In the genomic region with DNA sequence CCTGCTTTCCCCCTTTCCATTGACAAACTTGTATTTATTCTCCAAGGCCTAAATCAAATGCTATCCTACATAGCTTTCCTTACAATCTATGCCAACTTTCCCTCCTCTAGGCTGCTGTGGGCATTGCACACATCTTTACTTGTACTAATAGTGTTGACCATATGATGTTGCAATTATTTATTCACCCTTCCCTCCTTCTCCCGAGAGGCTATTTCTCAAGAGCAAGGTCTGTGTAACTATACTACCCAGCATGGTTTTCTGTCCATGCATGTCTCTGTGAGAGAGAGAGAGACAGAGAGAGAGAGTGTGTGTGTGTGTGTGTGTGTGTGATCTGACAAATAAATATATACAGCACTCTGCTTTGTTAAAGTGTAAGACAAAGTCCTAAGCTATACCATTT, we compare ENCODE assay signal across 15 cellular contexts.
A peak's percentile ranks its signal among the peaks of the same experiment; 100 is the strongest.
DNase-seq lines count a peak whose midpoint lies in the region; ATAC-seq, FAIRE-seq and TF ChIP-seq lines count a peak whose summit lies in the region.
"Had no signal": no experiment of that assay in that cellular context is flagged by ENCODE, and none has a peak within 500 bp of the region (broad histone marks: within the 10 kb centered on the region; RNA-seq: fewer than 3 reads in every experiment).

No MANE protein-coding gene starts in this region.

- no peak overlapping the region for H3K4me3 Mint-ChIP-seq in natural killer cell
- H3K4me3 Mint-ChIP-seq: activated naive CD8-positive, alpha-beta T cell treated with anti-CD3 and anti-CD28 coated beads, Interleukin-2, amount 50 U/mL, for 24 hours; CD4-positive, alpha-beta T cell; WTC11 had no signal

- no peak overlapping the region for H3K27ac Mint-ChIP-seq in natural killer cell
- H3K27ac Mint-ChIP-seq: activated naive CD8-positive, alpha-beta T cell treated with anti-CD3 and anti-CD28 coated beads, Interleukin-2, amount 50 U/mL, for 24 hours; CD4-positive, alpha-beta T cell; WTC11 had no signal

- peak; percentile 6 for TF ChIP-seq CTCF in AG09319 (IDR thresholded peaks at IDR 0.05; ENCODE audit: low read depth, low read length)
- peak; percentile 7 for TF ChIP-seq CTCF in astrocyte of the cerebellum (IDR thresholded peaks at IDR 0.05; ENCODE audit: low read depth, low read length, missing control alignments)
- no peak for TF ChIP-seq CTCF in natural killer cell (IDR thresholded peaks at IDR 0.05)

- intact Hi-C loops in natural killer cell (cut with micrococcal nuclease) = no loop called here

- H3K9me3 Mint-ChIP-seq in natural killer cell = no peaks in the 10 kb centered on the region
- H3K9me3 Mint-ChIP-seq: activated naive CD8-positive, alpha-beta T cell treated with anti-CD3 and anti-CD28 coated beads, Interleukin-2, amount 50 U/mL, for 24 hours; CD4-positive, alpha-beta T cell; WTC11 had no signal

- H3K4me3 ChIP-seq in astrocyte of the cerebellum (ENCODE audit: low read depth, low read length) = no peak overlapping the region
- H3K4me3 ChIP-seq: dorsolateral prefrontal cortex had no signal

- in situ Hi-C loops in astrocyte of the cerebellum (cut with HindIII; ENCODE audit: low sequenced_read_pairs) = loop anchor here (5.0 kb wide), 1 partner anchor 233 kb away; no protein-coding TSS in a partner anchor

- peak; percentile 49 for DNase-seq in AG09319 (ENCODE audit: extremely low read depth, low read depth)
- DNase-seq in HuH-7 (ENCODE audit: low spot score) = peak; percentile 29
- no peak for DNase-seq in astrocyte of the cerebellum (ENCODE audit: low read depth)
- DNase-seq in left lobe of liver (ENCODE audit: low spot score) = no peak
- DNase-seq in natural killer cell = no peak
- DNase-seq in frontal cortex (ENCODE audit: low spot score in 2 of 2) = no peak
- DNase-seq: activated naive CD8-positive, alpha-beta T cell treated with anti-CD3 and anti-CD28 coated beads, Interleukin-2, amount 50 U/mL, for 24 hours; CD4-positive, alpha-beta T cell; dorsolateral prefrontal cortex; NCI-H748 treated with DMSO at 0.1 percent for 48 hours; stimulated activated naive CD8-positive, alpha-beta T cell treated with anti-CD3 and anti-CD28 coated beads, Interleukin-15, Interleukin-2, amounts not matched to agents 100 U/mL and 50 U/mL, for 24 hours had no signal

- peaks cover 0 to 11% of the 10 kb centered on the region in 2 donors for H3K4me1 Mint-ChIP-seq in natural killer cell

- no peaks in the 10 kb centered on the region for H3K36me3 Mint-ChIP-seq in natural killer cell
- H3K36me3 Mint-ChIP-seq: WTC11 had no signal

- ATAC-seq in left lobe of liver (peak; percentile 79), HG02763 (IDR thresholded peaks at IDR 0.05; ENCODE audit: unreplicated experiment) (no peak), GM19455 (IDR thresholded peaks at IDR 0.05; ENCODE audit: unreplicated experiment) (no peak), natural killer cell (no peak)
- ATAC-seq: activated naive CD8-positive, alpha-beta T cell treated with anti-CD3 and anti-CD28 coated beads, Interleukin-2, amount 50 U/mL, for 24 hours; sciatic nerve; stimulated activated naive CD8-positive, alpha-beta T cell treated with anti-CD3 and anti-CD28 coated beads, Interleukin-15, Interleukin-2, amounts not matched to agents 100 U/mL and 50 U/mL, for 24 hours; WTC11 had no signal

- FAIRE-seq in frontal cortex (lab: Jason Lieb, UNC) = no peak

- no peaks in the 10 kb centered on the region for H3K27me3 Mint-ChIP-seq in natural killer cell (ENCODE audit: low read depth in 2 of 2)
- H3K27me3 Mint-ChIP-seq: activated naive CD8-positive, alpha-beta T cell treated with anti-CD3 and anti-CD28 coated beads, Interleukin-2, amount 50 U/mL, for 24 hours; CD4-positive, alpha-beta T cell had no signal

Comparison
In these comparisons a context has a peak if more than half of its experiments do, and no peak if none do; other contexts are left out.
1. DNase-seq: peak in AG09319 (single experiment) and HuH-7 (single experiment); none in astrocyte of the cerebellum (single experiment), left lobe of liver (single experiment), natural killer cell (single experiment) and frontal cortex (0 of 2).